Comparison of ENCODE assay signal across 17 cellular contexts in genomic region chr7:158020706-158021095, GRCh38.
DNase-seq lines count a peak whose midpoint lies in the region; ATAC-seq and TF ChIP-seq lines count a peak whose summit lies in the region.
"Had no signal": no experiment of that assay in that cellular context is flagged by ENCODE, and none has a peak within 500 bp of the region (broad histone marks: within the 10 kb centered on the region; RNA-seq: fewer than 3 reads in every experiment).

No MANE protein-coding gene starts in this region.

- H3K27ac ChIP-seq in stomach = peak overlapping the region in 1 of 5 donors; percentile 32
- H3K27ac ChIP-seq: BLaER1, GM23248 had no signal

- H3K4me1 Mint-ChIP-seq in activated CD8-positive, alpha-beta memory T cell treated with anti-CD3 and anti-CD28 coated beads, Interleukin-2, amount 10 ng/mL, durations not matched to agents 7 days and 5 days = no peaks in the 10 kb centered on the region
- H3K4me1 Mint-ChIP-seq: CD4-positive, alpha-beta memory T cell had no signal

- ATAC-seq in Right ventricle myocardium superior (ENCODE audit: poor library complexity) = no peak
- no peak for ATAC-seq in HG02798 (IDR thresholded peaks at IDR 0.05; ENCODE audit: poor library complexity, unreplicated experiment)
- no peak for ATAC-seq in activated CD8-positive, alpha-beta memory T cell treated with anti-CD3 and anti-CD28 coated beads, Interleukin-2, amount 10 ng/mL, durations not matched to agents 7 days and 5 days
- ATAC-seq: HepG2 had no signal

- H3K27me3 Mint-ChIP-seq in activated CD8-positive, alpha-beta memory T cell treated with anti-CD3 and anti-CD28 coated beads, Interleukin-2, amount 10 ng/mL, durations not matched to agents 7 days and 5 days = no peaks in the 10 kb centered on the region
- H3K27me3 Mint-ChIP-seq: CD4-positive, alpha-beta memory T cell had no signal

- no peaks in the 10 kb centered on the region for H3K9me3 Mint-ChIP-seq in activated CD8-positive, alpha-beta memory T cell treated with anti-CD3 and anti-CD28 coated beads, Interleukin-2, amount 10 ng/mL, durations not matched to agents 7 days and 5 days (ENCODE audit: low read depth)
- H3K9me3 Mint-ChIP-seq: CD4-positive, alpha-beta memory T cell had no signal

- H3K4me3 Mint-ChIP-seq in activated CD8-positive, alpha-beta memory T cell treated with anti-CD3 and anti-CD28 coated beads, Interleukin-2, amount 10 ng/mL, durations not matched to agents 7 days and 5 days = no peak overlapping the region
- H3K4me3 Mint-ChIP-seq: CD14-positive monocyte; CD4-positive, alpha-beta memory T cell had no signal

- WGBS in stomach, 5 donors = 86 to 95% (median 92%) methylated on average over 8 of the region's 8 CpGs

- H3K27me3 ChIP-seq in stomach = no peaks in the 10 kb centered on the region
- H3K27me3 ChIP-seq: BLaER1 had no signal

- peak; percentile 60 for DNase-seq in cardiac septum (ENCODE audit: low spot score)
- DNase-seq in Right ventricle myocardium superior = no peak
- peak; percentile 49 for DNase-seq in mesenteric fat pad (ENCODE audit: low spot score)
- DNase-seq in stomach = peak; percentile 15
- no peak for DNase-seq in SIG-M5 (lab: John Stamatoyannopoulos, UW)
- DNase-seq in activated CD8-positive, alpha-beta memory T cell treated with anti-CD3 and anti-CD28 coated beads, Interleukin-2, amount 10 ng/mL, durations not matched to agents 7 days and 5 days = no peak
- DNase-seq: 8988T; CD4-positive, alpha-beta memory T cell; DMS153; DMS79; GDM1; GM23248; H7 had no signal

- H3K4me1 ChIP-seq in stomach = peaks cover 5 to 19% (median 17%) of the 10 kb centered on the region in 4 donors

- TF ChIP-seq EP300 in stomach (IDR thresholded peaks at IDR 0.05) = no peak

- no peaks in the 10 kb centered on the region for H3K9me3 ChIP-seq in stomach
- H3K9me3 ChIP-seq: BLaER1 had no signal

- no peak overlapping the region for H3K27ac Mint-ChIP-seq in activated CD8-positive, alpha-beta memory T cell treated with anti-CD3 and anti-CD28 coated beads, Interleukin-2, amount 10 ng/mL, durations not matched to agents 7 days and 5 days
- H3K27ac Mint-ChIP-seq: CD14-positive monocyte had no signal

- no peaks in the 10 kb centered on the region for H3K36me3 Mint-ChIP-seq in activated CD8-positive, alpha-beta memory T cell treated with anti-CD3 and anti-CD28 coated beads, Interleukin-2, amount 10 ng/mL, durations not matched to agents 7 days and 5 days
- H3K36me3 Mint-ChIP-seq: CD14-positive monocyte; CD4-positive, alpha-beta memory T cell had no signal

- no peak overlapping the region for H3K4me3 ChIP-seq in stomach
- H3K4me3 ChIP-seq: BLaER1, GM23248 had no signal

- CTCF ChIA-PET in activated CD8-positive, alpha-beta memory T cell treated with anti-CD3 and anti-CD28 coated beads, Interleukin-2, amount 10 ng/mL, durations not matched to agents 7 days and 5 days (lab: Charles Lee) = no interaction called here

- no peaks in the 10 kb centered on the region for H3K36me3 ChIP-seq in stomach
- H3K36me3 ChIP-seq: BLaER1 had no signal

- intact Hi-C loops in cardiac septum (cut with DNase I) (no loop called here), Right ventricle myocardium superior (cut with DNase I) (no loop called here), stomach (cut with DNase I; ENCODE audit: low total_unique reads) (no loop called here)

- no peak for TF ChIP-seq CTCF in stomach (IDR thresholded peaks at IDR 0.05)

- no peak for TF ChIP-seq POLR2A in stomach (IDR thresholded peaks at IDR 0.05)

Comparison
In these comparisons a context has a peak if more than half of its experiments do, and no peak if none do; other contexts are left out.
1. DNase-seq: peak in cardiac septum (single experiment), mesenteric fat pad (single experiment) and stomach (single experiment); none in Right ventricle myocardium superior (single experiment), SIG-M5 (single experiment) and activated CD8-positive, alpha-beta memory T cell treated with anti-CD3 and anti-CD28 coated beads, Interleukin-2, amount 10 ng/mL, durations not matched to agents 7 days and 5 days (single experiment).